Comparison of ENCODE assay signal across 2 cellular contexts in genomic region chr10:92857904-92858514, GRCh38.
TF ChIP-seq lines count a peak whose summit lies in the region.

No MANE protein-coding gene starts in this region.

TF ChIP-seq in A549, 52 proteins besides CTCF, POLR2A, EP300 and RAD21:
- TF ChIP-seq HMGXB4 (CRISPR knock-in tag; IDR thresholded peaks at IDR 0.05; ENCODE audit: borderline replicate concordance) (no peak), CEBPB (IDR thresholded peaks at IDR 0.05) (peak; percentile 14 to 54; a peak in 3 of 4 replicates), HDAC2 (IDR thresholded peaks at IDR 0.05) (0 out of 2 replicates have a peak, but pooled peaks have one; percentile 40)
TF ChIP-seq in A549: peak in this region for 2.

TF ChIP-seq in K562, 482 proteins besides CTCF, POLR2A, EP300 and RAD21 (continued from another document):
- TF ChIP-seq MYBL2 (IDR thresholded peaks at IDR 0.05; ENCODE audit: low read depth) = peak; percentile 73
- TF ChIP-seq MYBL2 (CRISPR knock-in tag; IDR thresholded peaks at IDR 0.05; ENCODE audit: borderline replicate concordance) = no peak
- TF ChIP-seq TEAD4 (IDR thresholded peaks at IDR 0.05; ENCODE audit: low read length) = peak; percentile 51
- TF ChIP-seq TEAD4 (CRISPR knock-in tag; IDR thresholded peaks at IDR 0.05; ENCODE audit: borderline replicate concordance) = no peak
- TF ChIP-seq, protein P1, sequence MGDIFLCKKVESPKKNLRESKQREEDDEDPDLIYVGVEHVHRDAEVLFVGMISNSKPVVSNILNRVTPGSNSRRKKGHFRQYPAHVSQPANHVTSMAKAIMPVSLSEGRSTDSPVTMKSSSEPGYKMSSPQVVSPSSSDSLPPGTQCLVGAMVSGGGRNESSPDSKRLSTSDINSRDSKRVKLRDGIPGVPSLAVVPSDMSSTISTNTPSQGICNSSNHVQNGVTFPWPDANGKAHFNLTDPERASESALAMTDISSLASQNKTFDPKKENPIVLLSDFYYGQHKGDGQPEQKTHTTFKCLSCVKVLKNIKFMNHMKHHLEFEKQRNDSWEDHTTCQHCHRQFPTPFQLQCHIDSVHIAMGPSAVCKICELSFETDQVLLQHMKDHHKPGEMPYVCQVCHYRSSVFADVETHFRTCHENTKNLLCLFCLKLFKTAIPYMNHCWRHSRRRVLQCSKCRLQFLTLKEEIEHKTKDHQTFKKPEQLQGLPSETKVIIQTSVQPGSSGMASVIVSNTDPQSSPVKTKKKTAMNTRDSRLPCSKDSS (IDR thresholded peaks at IDR 0.05; ENCODE audit: low read depth, partially characterized antibody) = peak; percentile 64
- 0 out of 2 replicates have a peak, but pooled peaks have one; percentile 9 for TF ChIP-seq JUN (IDR thresholded peaks at IDR 0.05; ENCODE audit: borderline replicate concordance, low read depth, low read length)
- no peak for TF ChIP-seq JUN (CRISPR knock-in tag; IDR thresholded peaks at IDR 0.05; ENCODE audit: borderline replicate concordance)
- peak in 1 of 2 experiments; percentile 99; a peak in 2 of 3 replicates for TF ChIP-seq CBX3 (IDR thresholded peaks at IDR 0.05; ENCODE audit: borderline replicate concordance in 1 of 2, low read length in 2 of 2)
- TF ChIP-seq, protein P2, sequence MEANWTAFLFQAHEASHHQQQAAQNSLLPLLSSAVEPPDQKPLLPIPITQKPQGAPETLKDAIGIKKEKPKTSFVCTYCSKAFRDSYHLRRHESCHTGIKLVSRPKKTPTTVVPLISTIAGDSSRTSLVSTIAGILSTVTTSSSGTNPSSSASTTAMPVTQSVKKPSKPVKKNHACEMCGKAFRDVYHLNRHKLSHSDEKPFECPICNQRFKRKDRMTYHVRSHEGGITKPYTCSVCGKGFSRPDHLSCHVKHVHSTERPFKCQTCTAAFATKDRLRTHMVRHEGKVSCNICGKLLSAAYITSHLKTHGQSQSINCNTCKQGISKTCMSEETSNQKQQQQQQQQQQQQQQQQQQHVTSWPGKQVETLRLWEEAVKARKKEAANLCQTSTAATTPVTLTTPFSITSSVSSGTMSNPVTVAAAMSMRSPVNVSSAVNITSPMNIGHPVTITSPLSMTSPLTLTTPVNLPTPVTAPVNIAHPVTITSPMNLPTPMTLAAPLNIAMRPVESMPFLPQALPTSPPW (CRISPR knock-in tag; IDR thresholded peaks at IDR 0.05) = peak; percentile 42
- no peak for TF ChIP-seq ZFPM2 (CRISPR knock-in tag; IDR thresholded peaks at IDR 0.05)
- peak; percentile 91 for TF ChIP-seq TRIM28 (IDR thresholded peaks at IDR 0.05)
- TF ChIP-seq HNRNPL (IDR thresholded peaks at IDR 0.05; ENCODE audit: low read depth, low read length) = no peak
- TF ChIP-seq CBX1 (IDR thresholded peaks at IDR 0.05; ENCODE audit: low read depth) = peak; percentile 79; the same call in 1 of the 2 replicates
- TF ChIP-seq EHMT2 (IDR thresholded peaks at IDR 0.05) = 0 out of 2 replicates have a peak, but pooled peaks have one; percentile 7
- TF ChIP-seq, protein P3, sequence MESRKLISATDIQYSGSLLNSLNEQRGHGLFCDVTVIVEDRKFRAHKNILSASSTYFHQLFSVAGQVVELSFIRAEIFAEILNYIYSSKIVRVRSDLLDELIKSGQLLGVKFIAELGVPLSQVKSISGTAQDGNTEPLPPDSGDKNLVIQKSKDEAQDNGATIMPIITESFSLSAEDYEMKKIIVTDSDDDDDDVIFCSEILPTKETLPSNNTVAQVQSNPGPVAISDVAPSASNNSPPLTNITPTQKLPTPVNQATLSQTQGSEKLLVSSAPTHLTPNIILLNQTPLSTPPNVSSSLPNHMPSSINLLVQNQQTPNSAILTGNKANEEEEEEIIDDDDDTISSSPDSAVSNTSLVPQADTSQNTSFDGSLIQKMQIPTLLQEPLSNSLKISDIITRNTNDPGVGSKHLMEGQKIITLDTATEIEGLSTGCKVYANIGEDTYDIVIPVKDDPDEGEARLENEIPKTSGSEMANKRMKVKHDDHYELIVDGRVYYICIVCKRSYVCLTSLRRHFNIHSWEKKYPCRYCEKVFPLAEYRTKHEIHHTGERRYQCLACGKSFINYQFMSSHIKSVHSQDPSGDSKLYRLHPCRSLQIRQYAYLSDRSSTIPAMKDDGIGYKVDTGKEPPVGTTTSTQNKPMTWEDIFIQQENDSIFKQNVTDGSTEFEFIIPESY (CRISPR knock-in tag; IDR thresholded peaks at IDR 0.05) = peak; percentile 91
- TF ChIP-seq, protein P4, sequence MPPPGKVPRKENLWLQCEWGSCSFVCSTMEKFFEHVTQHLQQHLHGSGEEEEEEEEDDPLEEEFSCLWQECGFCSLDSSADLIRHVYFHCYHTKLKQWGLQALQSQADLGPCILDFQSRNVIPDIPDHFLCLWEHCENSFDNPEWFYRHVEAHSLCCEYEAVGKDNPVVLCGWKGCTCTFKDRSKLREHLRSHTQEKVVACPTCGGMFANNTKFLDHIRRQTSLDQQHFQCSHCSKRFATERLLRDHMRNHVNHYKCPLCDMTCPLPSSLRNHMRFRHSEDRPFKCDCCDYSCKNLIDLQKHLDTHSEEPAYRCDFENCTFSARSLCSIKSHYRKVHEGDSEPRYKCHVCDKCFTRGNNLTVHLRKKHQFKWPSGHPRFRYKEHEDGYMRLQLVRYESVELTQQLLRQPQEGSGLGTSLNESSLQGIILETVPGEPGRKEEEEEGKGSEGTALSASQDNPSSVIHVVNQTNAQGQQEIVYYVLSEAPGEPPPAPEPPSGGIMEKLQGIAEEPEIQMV (tag; conservative IDR thresholded peaks at IDR 0.05; ENCODE audit: low read depth) = no peak
- TF ChIP-seq FOXM1 (IDR thresholded peaks at IDR 0.05; ENCODE audit: low read depth) = peak; percentile 77; the same call in 1 of the 2 replicates
- no peak for TF ChIP-seq FOXM1 (CRISPR knock-in tag; IDR thresholded peaks at IDR 0.05; ENCODE audit: low read depth)
- no peak for TF ChIP-seq EZH2 (IDR thresholded peaks at IDR 0.05; ENCODE audit: borderline replicate concordance, low read depth, low read length)
- peak; percentile 92 for TF ChIP-seq CC2D1A (IDR thresholded peaks at IDR 0.05)
- 0 out of 2 replicates have a peak, but pooled peaks have one; percentile 35 for TF ChIP-seq CEBPB (tag; IDR thresholded peaks at IDR 0.05)
- TF ChIP-seq, protein P5, sequence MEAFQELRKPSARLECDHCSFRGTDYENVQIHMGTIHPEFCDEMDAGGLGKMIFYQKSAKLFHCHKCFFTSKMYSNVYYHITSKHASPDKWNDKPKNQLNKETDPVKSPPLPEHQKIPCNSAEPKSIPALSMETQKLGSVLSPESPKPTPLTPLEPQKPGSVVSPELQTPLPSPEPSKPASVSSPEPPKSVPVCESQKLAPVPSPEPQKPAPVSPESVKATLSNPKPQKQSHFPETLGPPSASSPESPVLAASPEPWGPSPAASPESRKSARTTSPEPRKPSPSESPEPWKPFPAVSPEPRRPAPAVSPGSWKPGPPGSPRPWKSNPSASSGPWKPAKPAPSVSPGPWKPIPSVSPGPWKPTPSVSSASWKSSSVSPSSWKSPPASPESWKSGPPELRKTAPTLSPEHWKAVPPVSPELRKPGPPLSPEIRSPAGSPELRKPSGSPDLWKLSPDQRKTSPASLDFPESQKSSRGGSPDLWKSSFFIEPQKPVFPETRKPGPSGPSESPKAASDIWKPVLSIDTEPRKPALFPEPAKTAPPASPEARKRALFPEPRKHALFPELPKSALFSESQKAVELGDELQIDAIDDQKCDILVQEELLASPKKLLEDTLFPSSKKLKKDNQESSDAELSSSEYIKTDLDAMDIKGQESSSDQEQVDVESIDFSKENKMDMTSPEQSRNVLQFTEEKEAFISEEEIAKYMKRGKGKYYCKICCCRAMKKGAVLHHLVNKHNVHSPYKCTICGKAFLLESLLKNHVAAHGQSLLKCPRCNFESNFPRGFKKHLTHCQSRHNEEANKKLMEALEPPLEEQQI (IDR thresholded peaks at IDR 0.05) = peak; percentile 97
- TF ChIP-seq TRIM24 (IDR thresholded peaks at IDR 0.05) = peak; percentile 87 to 93
- TF ChIP-seq SIN3B (IDR thresholded peaks at IDR 0.05; ENCODE audit: low read depth) = no peak
- no peak for TF ChIP-seq CBFA2T2 (conservative IDR thresholded peaks at IDR 0.05)
- TF ChIP-seq CBX5 (IDR thresholded peaks at IDR 0.05; ENCODE audit: borderline replicate concordance, low read depth) = peak; percentile 84
- TF ChIP-seq GABPB1 (CRISPR knock-in tag; IDR thresholded peaks at IDR 0.05) = no peak
- TF ChIP-seq THAP12 (CRISPR knock-in tag; IDR thresholded peaks at IDR 0.05) = no peak
